Comparison of ENCODE assay signal across 28 cellular contexts in the genomic region with DNA sequence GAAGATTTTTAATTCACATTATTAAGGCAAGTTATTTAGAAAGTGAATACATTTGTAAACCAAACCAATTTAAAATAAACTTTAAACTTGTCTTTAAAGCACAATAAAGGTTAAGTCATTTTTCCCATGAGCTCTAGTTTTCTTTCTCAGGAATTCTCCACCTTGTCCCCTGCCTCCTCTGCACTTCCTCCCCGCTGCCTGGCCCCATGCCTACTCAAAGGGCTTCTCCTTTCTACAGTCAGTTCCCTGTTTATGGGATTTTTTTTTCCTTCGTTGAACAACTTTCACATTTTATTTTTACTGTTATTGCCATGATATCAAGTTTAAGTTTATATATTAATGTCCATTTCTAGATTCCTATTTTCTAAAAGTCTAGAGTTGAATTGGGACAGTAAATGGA.
"Had no signal": no experiment of that assay in that cellular context is flagged by ENCODE, and none has a peak within 500 bp of the region (broad histone marks: within the 10 kb centered on the region; RNA-seq: fewer than 3 reads in every experiment).

No MANE protein-coding gene starts in this region.

- H3K4me3 ChIP-seq: neural progenitor cell, ovary, psoas muscle, right lobe of liver, sigmoid colon, stomach, thoracic aorta, thyroid gland, tibial nerve, upper lobe of left lung, vagina had no signal

- H3K9me3 Mint-ChIP-seq: nephron; neural progenitor cell; stimulated activated naive B cell treated with anti-CD40 and anti-IgM and Interleukin-4, amounts not matched to agents 10 μg/mL and 1 μg/mL and 100 μg/mL, for 72 hours; stimulated activated naive CD8-positive, alpha-beta T cell treated with anti-CD3 and anti-CD28 coated beads, Interleukin-15, Interleukin-2, amounts not matched to agents 100 ng/mL and 50 ng/mL, for 24 hours had no signal

- H3K4me1 ChIP-seq: parathyroid adenoma, psoas muscle, right lobe of liver, sigmoid colon, stomach, thyroid gland, tibial nerve, upper lobe of left lung, vagina had no signal

- H3K4me3 Mint-ChIP-seq: nephron; neural progenitor cell; stimulated activated effector memory CD8-positive, alpha-beta T cell treated with anti-CD3 and anti-CD28 coated beads, Interleukin-12 subunit alpha, Interleukin-12 subunit beta, amount 100 ng/mL, for 72 hours; stimulated activated naive B cell treated with anti-CD40 and anti-IgM and Interleukin-4, amounts not matched to agents 10 μg/mL and 1 μg/mL and 100 μg/mL, for 72 hours; stimulated activated naive CD8-positive, alpha-beta T cell treated with anti-CD3 and anti-CD28 coated beads, Interleukin-15, Interleukin-2, amounts not matched to agents 100 ng/mL and 50 ng/mL, for 24 hours had no signal

- H3K27ac ChIP-seq: neural progenitor cell, ovary, parathyroid adenoma, psoas muscle, right lobe of liver, sigmoid colon, stomach, thoracic aorta, thyroid gland, tibial nerve, upper lobe of left lung, vagina had no signal

- ATAC-seq: psoas muscle; right cardiac atrium; right lobe of liver; stimulated activated effector memory CD8-positive, alpha-beta T cell treated with anti-CD3 and anti-CD28 coated beads, Interleukin-12 subunit alpha, Interleukin-12 subunit beta, amount 100 ng/mL, for 72 hours; stimulated activated naive B cell treated with anti-CD40 and anti-IgM and Interleukin-4, amounts not matched to agents 10 μg/mL and 1 μg/mL and 100 μg/mL, for 72 hours had no signal

- H3K36me3 ChIP-seq: neural progenitor cell, ovary, right lobe of liver, sigmoid colon, stomach, thoracic aorta, thyroid gland, tibial nerve, upper lobe of left lung, vagina had no signal

- H3K36me3 Mint-ChIP-seq: neural progenitor cell; stimulated activated effector memory CD8-positive, alpha-beta T cell treated with anti-CD3 and anti-CD28 coated beads, Interleukin-12 subunit alpha, Interleukin-12 subunit beta, amount 100 ng/mL, for 72 hours; stimulated activated naive B cell treated with anti-CD40 and anti-IgM and Interleukin-4, amounts not matched to agents 10 μg/mL and 1 μg/mL and 100 μg/mL, for 72 hours had no signal

- H3K79me2 ChIP-seq: parathyroid adenoma had no signal

- DNase-seq: occipital lobe; ovary; posterior cingulate gyrus; psoas muscle; right lobe of liver; sigmoid colon; small intestine; stimulated activated CD4-positive, alpha-beta T cell treated with anti-CD3 and anti-CD28 coated beads, Interleukin-15, amount 100 ng/mL, for 24 hours; stimulated activated CD4-positive, alpha-beta T cell treated with anti-CD3 and anti-CD28 coated beads, Interleukin-2, amount 100 ng/mL, for 24 hours; stimulated activated CD4-positive, alpha-beta T cell treated with anti-CD3 and anti-CD28 coated beads, Interleukin-2, amount 100 ng/mL, for 48 hours; stimulated activated CD4-positive, alpha-beta T cell treated with anti-CD3 and anti-CD28 coated beads, Interleukin-4, amount 100 ng/mL, for 24 hours; stimulated activated naive B cell treated with anti-CD40 and anti-IgM and Interleukin-4, amounts not matched to agents 10 μg/mL and 1 μg/mL and 100 μg/mL, for 72 hours; stimulated activated naive CD4-positive, alpha-beta T cell treated with Interleukin-2 at 50 U/mL for 16 hours; stomach; thyroid gland; trophoblast cell; upper lobe of left lung had no signal

- H3K9me3 ChIP-seq: ovary, psoas muscle, right lobe of liver, sigmoid colon, stomach, thoracic aorta, thyroid gland, tibial nerve, upper lobe of left lung, vagina had no signal

- H3K9ac ChIP-seq: neural progenitor cell, parathyroid adenoma had no signal

- H3K27me3 ChIP-seq: neural progenitor cell, ovary, right lobe of liver, sigmoid colon, stomach, thyroid gland, tibial nerve, upper lobe of left lung, vagina had no signal

- FAIRE-seq: small intestine, urothelium cell line had no signal

- H3K4me2 ChIP-seq: neural progenitor cell had no signal

- H3K27ac Mint-ChIP-seq: nephron; neural progenitor cell; progenitor cell of endocrine pancreas; stimulated activated effector memory CD8-positive, alpha-beta T cell treated with anti-CD3 and anti-CD28 coated beads, Interleukin-12 subunit alpha, Interleukin-12 subunit beta, amount 100 ng/mL, for 72 hours; stimulated activated naive B cell treated with anti-CD40 and anti-IgM and Interleukin-4, amounts not matched to agents 10 μg/mL and 1 μg/mL and 100 μg/mL, for 72 hours; stimulated activated naive CD8-positive, alpha-beta T cell treated with anti-CD3 and anti-CD28 coated beads, Interleukin-15, Interleukin-2, amounts not matched to agents 100 ng/mL and 50 ng/mL, for 24 hours had no signal

- H2AFZ ChIP-seq: neural progenitor cell, parathyroid adenoma had no signal

- H3K4me1 Mint-ChIP-seq: nephron; neural progenitor cell; stimulated activated effector memory CD8-positive, alpha-beta T cell treated with anti-CD3 and anti-CD28 coated beads, Interleukin-12 subunit alpha, Interleukin-12 subunit beta, amount 100 ng/mL, for 72 hours; stimulated activated naive B cell treated with anti-CD40 and anti-IgM and Interleukin-4, amounts not matched to agents 10 μg/mL and 1 μg/mL and 100 μg/mL, for 72 hours had no signal

- H3K27me3 Mint-ChIP-seq: stimulated activated naive CD8-positive, alpha-beta T cell treated with anti-CD3 and anti-CD28 coated beads, Interleukin-15, Interleukin-2, amounts not matched to agents 100 ng/mL and 50 ng/mL, for 24 hours had no signal
